ENCODE assay signal across 23 cellular contexts in the genomic region with DNA sequence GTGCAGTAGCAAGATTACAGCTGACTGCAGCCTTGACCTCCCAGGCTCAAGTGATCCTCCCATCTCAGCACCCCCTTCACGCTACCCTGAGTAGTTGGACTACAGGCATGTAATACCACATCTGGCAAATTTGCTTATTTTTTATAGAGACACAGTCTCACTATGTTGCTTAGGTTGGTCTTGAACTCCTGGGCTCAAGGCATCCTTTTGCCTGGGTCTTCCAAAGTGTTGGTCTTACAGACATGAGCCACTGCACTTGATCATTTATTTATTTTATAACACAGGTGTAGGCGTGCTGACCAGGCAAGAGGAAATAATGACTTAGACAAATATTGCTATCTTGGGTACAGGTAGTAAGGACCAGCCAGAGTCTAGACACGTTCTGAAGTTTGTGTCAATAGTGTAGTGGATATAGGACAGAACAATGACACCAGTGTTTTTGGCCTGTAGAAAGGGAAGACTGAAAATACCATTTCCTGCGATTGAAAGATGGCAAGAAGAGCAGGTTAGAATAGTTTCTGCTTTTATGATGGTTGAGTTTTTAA.
"Had no signal": no experiment of that assay in that cellular context is flagged by ENCODE, and none has a peak within 500 bp of the region (broad histone marks: within the 10 kb centered on the region; RNA-seq: fewer than 3 reads in every experiment).

No MANE protein-coding gene starts in this region.

- H2AFZ ChIP-seq: parathyroid adenoma had no signal

- H3K9me3 ChIP-seq: esophagus squamous epithelium, lower lobe of right lung, mucosa of descending colon, neutrophil, stomach, thyroid gland, vagina had no signal

- H3K36me3 ChIP-seq: esophagus squamous epithelium, lower lobe of right lung, neutrophil, stomach, thyroid gland, vagina had no signal

- H3K4me1 ChIP-seq: lower lobe of right lung, parathyroid adenoma, thyroid gland had no signal

- H3K27me3 ChIP-seq: esophagus squamous epithelium, neutrophil, stomach, thyroid gland, vagina had no signal

- DNase-seq: effector memory CD8-positive, alpha-beta T cell; erythroblast; esophagus squamous epithelium; foreskin melanocyte; glutamatergic neuron; left ventricle myocardium superior; lower lobe of right lung; mucosa of descending colon; naive B cell; stimulated activated CD4-positive, alpha-beta T cell treated with anti-CD3 and anti-CD28 coated beads, Interleukin-2, amount 100 ng/mL, for 24 hours; stimulated activated CD4-positive, alpha-beta T cell treated with anti-CD3 and anti-CD28 coated beads, Interleukin-4, amount 100 ng/mL, for 24 hours; stimulated activated naive CD4-positive, alpha-beta T cell treated with Interleukin-2 at 50 U/mL for 16 hours; stomach; thyroid gland; trophoblast cell had no signal

- FAIRE-seq: keratinocyte had no signal

- H3K4me3 ChIP-seq: coronary artery, esophagus squamous epithelium, lower lobe of right lung, mucosa of descending colon, stomach, thyroid gland, vagina had no signal

- H3K9ac ChIP-seq: parathyroid adenoma had no signal

- H3K27ac ChIP-seq: coronary artery, esophagus squamous epithelium, lower lobe of right lung, neutrophil, parathyroid adenoma, stomach, thyroid gland, vagina had no signal

- ATAC-seq: effector memory CD8-positive, alpha-beta T cell; left ventricle myocardium superior; lower lobe of right lung; mucosa of descending colon; natural killer cell treated with Interleukin-12 subunit alpha and Interleukin-12 subunit beta and Interleukin-15 and Interleukin-18, amount 100 ng/mL, for 72 hours; sciatic nerve; stimulated activated effector memory CD8-positive, alpha-beta T cell treated with anti-CD3 and anti-CD28 coated beads, Interleukin-12 subunit alpha, Interleukin-12 subunit beta, amount 100 ng/mL, for 72 hours had no signal

- H3K79me2 ChIP-seq: parathyroid adenoma had no signal
